ENCODE assay signal across 1 cellular context in genomic region chr1:184030433-184031126, GRCh38.
TF ChIP-seq lines count a peak whose summit lies in the region.

No MANE protein-coding gene starts in this region.

TF ChIP-seq in K562, 482 proteins besides CTCF, POLR2A, EP300 and RAD21 (continued from another document):
- TF ChIP-seq MGA (IDR thresholded peaks at IDR 0.05): peak; percentile 64
- peak; percentile 77; the same call in 1 of the 2 replicates for TF ChIP-seq MBD1 (CRISPR knock-in tag; IDR thresholded peaks at IDR 0.05)
- TF ChIP-seq MECOM (CRISPR knock-in tag; IDR thresholded peaks at IDR 0.05): peak; percentile 76
- no peak for TF ChIP-seq FOXA3 (CRISPR knock-in tag; conservative IDR thresholded peaks at IDR 0.05 in 1 of 2, IDR thresholded peaks at IDR 0.05 in 1 of 2)
- TF ChIP-seq DMBX1 (CRISPR knock-in tag; IDR thresholded peaks at IDR 0.05; ENCODE audit: borderline replicate concordance): peak; percentile 85; the same call in 1 of the 2 replicates
- TF ChIP-seq TCF15 (CRISPR knock-in tag; IDR thresholded peaks at IDR 0.05): 0 out of 2 replicates have a peak, but pooled peaks have one; percentile 34
- 0 out of 2 replicates have a peak, but pooled peaks have one; percentile 53 for TF ChIP-seq ZFPM2 (CRISPR knock-in tag; IDR thresholded peaks at IDR 0.05)
- 0 out of 2 replicates have a peak, but pooled peaks have one; percentile 40 for TF ChIP-seq ZNF165 (CRISPR knock-in tag; IDR thresholded peaks at IDR 0.05; ENCODE audit: borderline replicate concordance)
- 0 out of 2 replicates have a peak, but pooled peaks have one; percentile 15 for TF ChIP-seq ZNF3 (CRISPR knock-in tag; IDR thresholded peaks at IDR 0.05)
- TF ChIP-seq CREB5 (CRISPR knock-in tag; IDR thresholded peaks at IDR 0.05): peak; percentile 34; the same call in 1 of the 2 replicates
